10 cellular contexts compared by ENCODE assay signal in genomic region chr6:44049163-44049988, GRCh38.
A peak's percentile ranks its signal among the peaks of the same experiment; 100 is the strongest.
DNase-seq lines count a peak whose midpoint lies in the region; ATAC-seq, FAIRE-seq and TF ChIP-seq lines count a peak whose summit lies in the region.
"Had no signal": no experiment of that assay in that cellular context is flagged by ENCODE, and none has a peak within 500 bp of the region (broad histone marks: within the 10 kb centered on the region; RNA-seq: fewer than 3 reads in every experiment).

No MANE protein-coding gene starts in this region.

- H3K27me3 Mint-ChIP-seq in activated CD8-positive, alpha-beta T cell treated with anti-CD3 and anti-CD28 coated beads for 36 hours = peaks cover 2% of the 10 kb centered on the region

- H3K9me3 Mint-ChIP-seq in activated CD8-positive, alpha-beta T cell treated with anti-CD3 and anti-CD28 coated beads for 36 hours = no peaks in the 10 kb centered on the region

- H3K27ac ChIP-seq in A549 = peak overlapping the region; percentile 89 to 97
- peak overlapping the region; percentile 65 to 78 for H3K27ac ChIP-seq in right atrium auricular region

- H3K27ac Mint-ChIP-seq in activated CD8-positive, alpha-beta T cell treated with anti-CD3 and anti-CD28 coated beads for 36 hours = peak overlapping the region; percentile 16
- H3K27ac Mint-ChIP-seq: CD4-positive, alpha-beta memory T cell had no signal

- POLR2A ChIA-PET in A549 (lab: Yijun Ruan, JAX) = no interaction called here
- POLR2A ChIA-PET in activated CD8-positive, alpha-beta T cell treated with anti-CD3 and anti-CD28 coated beads for 36 hours (lab: Charles Lee) = interaction anchor here (1.6 kb wide), 1 partner anchor 38 kb away, joined by 3 read pairs; no protein-coding TSS in a partner anchor

- ATAC-seq in A549 (no peak), GM21529 (IDR thresholded peaks at IDR 0.05; ENCODE audit: unreplicated experiment) (peak; percentile 73), GM19035 (IDR thresholded peaks at IDR 0.05; ENCODE audit: unreplicated experiment) (no peak), HG02870 (IDR thresholded peaks at IDR 0.05; ENCODE audit: unreplicated experiment) (no peak)
- peak; percentile 82 for ATAC-seq in activated CD8-positive, alpha-beta T cell treated with anti-CD3 and anti-CD28 coated beads for 36 hours

- no peak for DNase-seq in A549 (ENCODE audit: low read depth in 1 of 2, low spot score in 1 of 2)
- peak; percentile 59 for DNase-seq in activated CD8-positive, alpha-beta T cell treated with anti-CD3 and anti-CD28 coated beads for 36 hours
- no peak for DNase-seq in right atrium auricular region (ENCODE audit: low spot score)
- DNase-seq in iPS-NIHi7 (ENCODE audit: extremely low spot score) = no peak
- no peak for DNase-seq in DMS53 treated with DMSO at 0.1 percent for 48 hours (lab: John Stamatoyannopoulos, UW; ENCODE audit: unreplicated experiment)
- DNase-seq: CD4-positive, alpha-beta memory T cell; stimulated activated CD4-positive, alpha-beta T cell treated with anti-CD3 and anti-CD28 coated beads, Interleukin-1b, Interleukin-23, amount 100 ng/mL, for 48 hours had no signal

- no peaks in the 10 kb centered on the region for H3K36me3 ChIP-seq in right atrium auricular region

- H3K4me3 ChIP-seq in A549 = no peak overlapping the region
- no peak overlapping the region for H3K4me3 ChIP-seq in right atrium auricular region

- WGBS in A549 (ENCODE audit: missing lambda C conversion rate) = 29% methylated on average over 5 of the region's 6 CpGs

- TF ChIP-seq CTCF in A549 (IDR thresholded peaks at IDR 0.05) = no peak
- TF ChIP-seq CTCF in activated CD8-positive, alpha-beta T cell treated with anti-CD3 and anti-CD28 coated beads for 36 hours (IDR thresholded peaks at IDR 0.05) = no peak
- no peak for TF ChIP-seq CTCF in right atrium auricular region (IDR thresholded peaks at IDR 0.05)

- no peaks in the 10 kb centered on the region for H3K36me3 Mint-ChIP-seq in activated CD8-positive, alpha-beta T cell treated with anti-CD3 and anti-CD28 coated beads for 36 hours (ENCODE audit: low read depth)
- H3K36me3 Mint-ChIP-seq: CD4-positive, alpha-beta memory T cell had no signal

- TF ChIP-seq POLR2A in A549 (IDR thresholded peaks at IDR 0.05; ENCODE audit: low read length) = no peak

- CTCF ChIA-PET in A549 (lab: Yijun Ruan, JAX) = interaction anchor here (1.1 to 2.3 kb wide), 6 partner anchors 8 to 274 kb away, joined by 4 to 15 read pairs (median 4); no protein-coding TSS in a partner anchor
- CTCF ChIA-PET in activated CD8-positive, alpha-beta T cell treated with anti-CD3 and anti-CD28 coated beads for 36 hours (lab: Charles Lee) = interaction anchor here (1.0 to 1.5 kb wide), 3 partner anchors 14 to 29 kb away, joined by 3 to 6 read pairs (median 4); no protein-coding TSS in a partner anchor

- intact Hi-C loops in activated CD8-positive, alpha-beta T cell treated with anti-CD3 and anti-CD28 coated beads for 36 hours (cut with micrococcal nuclease) = no loop called here

- TF ChIP-seq EP300 in A549 (IDR thresholded peaks at IDR 0.05) = no peak

- H3K4me2 ChIP-seq in A549 = peak overlapping the region; percentile 40

- H3K4me1 Mint-ChIP-seq in activated CD8-positive, alpha-beta T cell treated with anti-CD3 and anti-CD28 coated beads for 36 hours (ENCODE audit: low read depth) = peaks cover 11% of the 10 kb centered on the region
- H3K4me1 Mint-ChIP-seq: CD4-positive, alpha-beta memory T cell had no signal

- H3K9me3 ChIP-seq in A549 (no peaks in the 10 kb centered on the region), right atrium auricular region (no peaks in the 10 kb centered on the region)

- no peaks in the 10 kb centered on the region for H3K27me3 ChIP-seq in right atrium auricular region

- H3K4me1 ChIP-seq in A549 (peaks cover 93% of the 10 kb centered on the region), right atrium auricular region (peaks cover 0 to 69% of the 10 kb centered on the region in 2 donors)

- no peak overlapping the region for H3K4me3 Mint-ChIP-seq in activated CD8-positive, alpha-beta T cell treated with anti-CD3 and anti-CD28 coated beads for 36 hours
- H3K4me3 Mint-ChIP-seq: CD4-positive, alpha-beta memory T cell had no signal

- FAIRE-seq in A549 (lab: Jason Lieb, UNC) = no peak

- TF ChIP-seq RAD21 in A549 (conservative IDR thresholded peaks at IDR 0.05 in 1 of 2, IDR thresholded peaks at IDR 0.05 in 1 of 2) = no peak

TF ChIP-seq in A549, 52 proteins besides CTCF, POLR2A, EP300 and RAD21:
- no peak for TF ChIP-seq MAFK (IDR thresholded peaks at IDR 0.05; ENCODE audit: partially characterized antibody)
- no peak for TF ChIP-seq ZC3H11A (IDR thresholded peaks at IDR 0.05)
- TF ChIP-seq ZNF302 (CRISPR knock-in tag; IDR thresholded peaks at IDR 0.05) = no peak

Comparison
In these comparisons a context has a peak if more than half of its experiments do, and no peak if none do; other contexts are left out.
1. ATAC-seq: peak in GM21529 (single experiment) and activated CD8-positive, alpha-beta T cell treated with anti-CD3 and anti-CD28 coated beads for 36 hours (single experiment); none in A549 (0 of 2), GM19035 (single experiment) and HG02870 (single experiment).